ENCODE assay signal across 9 cellular contexts in the genomic region with DNA sequence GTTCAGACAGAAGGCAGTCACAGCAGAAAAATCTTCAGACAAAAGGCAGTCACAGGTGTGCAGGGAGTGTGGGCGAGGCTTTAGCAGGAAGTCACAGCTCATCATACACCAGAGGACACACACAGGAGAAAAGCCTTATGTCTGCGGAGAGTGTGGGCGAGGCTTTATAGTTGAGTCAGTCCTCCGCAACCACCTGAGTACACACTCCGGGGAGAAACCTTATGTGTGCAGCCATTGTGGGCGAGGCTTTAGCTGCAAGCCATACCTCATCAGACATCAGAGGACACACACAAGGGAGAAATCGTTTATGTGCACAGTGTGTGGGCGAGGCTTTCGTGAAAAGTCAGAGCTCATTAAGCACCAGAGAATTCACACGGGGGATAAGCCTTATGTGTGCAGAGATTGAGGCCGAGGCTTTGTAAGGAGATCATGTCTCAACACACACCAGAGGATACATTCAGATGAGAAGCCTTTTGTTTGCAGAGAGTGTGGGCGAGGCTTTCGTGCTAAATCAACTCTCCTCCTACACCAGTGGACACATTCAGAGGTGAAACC. TPM values are rescaled to one million over a fixed set of nuclear protein-coding genes. Genes with fewer than 3 reads are reported as not detected.
DNase-seq lines count a peak whose midpoint lies in the region; ATAC-seq, FAIRE-seq and TF ChIP-seq lines count a peak whose summit lies in the region.
"Had no signal": no experiment of that assay in that cellular context is flagged by ENCODE, and none has a peak within 500 bp of the region (broad histone marks: within the 10 kb centered on the region; RNA-seq: fewer than 3 reads in every experiment).

No MANE protein-coding gene starts in this region.

- peaks cover 54% of the 10 kb centered on the region for H3K4me1 Mint-ChIP-seq in activated T-cell treated with anti-CD3 and anti-CD28 coated beads, Interleukin-2, amount 50 U/mL, for 24 hours (ENCODE audit: low read depth)

- H3K27ac Mint-ChIP-seq in activated T-cell treated with anti-CD3 and anti-CD28 coated beads, Interleukin-2, amount 50 U/mL, for 24 hours, result peak overlapping the region; percentile 98

- peak; percentile 1 for DNase-seq in NCI-H1092 (lab: John Stamatoyannopoulos, UW)
- DNase-seq in NCI-H1092 treated with DMSO at 0.1 percent for 48 hours (lab: John Stamatoyannopoulos, UW), result no peak
- peak; percentile 81 for DNase-seq in activated T-cell treated with anti-CD3 and anti-CD28 coated beads, Interleukin-2, amount 50 U/mL, for 24 hours
- peak; percentile 45 for DNase-seq in lower lobe of right lung
- peak; percentile 68 to 81 for DNase-seq in stimulated activated CD8-positive, alpha-beta memory T cell treated with anti-CD3 and anti-CD28 coated beads, Interleukin-4, amount 100 ng/mL, for 4 hours (ENCODE audit: low read depth in 2 of 2, low spot score in 1 of 2)
- DNase-seq in frontal cortex (ENCODE audit: low spot score in 2 of 2), result no peak

- no peaks in the 10 kb centered on the region for H3K27me3 ChIP-seq in lower lobe of right lung (ENCODE audit: low read depth)

- H3K4me3 Mint-ChIP-seq in activated T-cell treated with anti-CD3 and anti-CD28 coated beads, Interleukin-2, amount 50 U/mL, for 24 hours, result peak overlapping the region; percentile 63

- H3K9me3 Mint-ChIP-seq in activated T-cell treated with anti-CD3 and anti-CD28 coated beads, Interleukin-2, amount 50 U/mL, for 24 hours, result no peaks in the 10 kb centered on the region

- no peaks in the 10 kb centered on the region for H3K27me3 Mint-ChIP-seq in activated T-cell treated with anti-CD3 and anti-CD28 coated beads, Interleukin-2, amount 50 U/mL, for 24 hours

- H3K27ac ChIP-seq in lower lobe of right lung, result no peak overlapping the region

- H3K9me3 ChIP-seq in lower lobe of right lung, result no peaks in the 10 kb centered on the region

- H3K4me3 ChIP-seq in lower lobe of right lung, result no peak overlapping the region

- peaks cover 71% of the 10 kb centered on the region for H3K36me3 Mint-ChIP-seq in activated T-cell treated with anti-CD3 and anti-CD28 coated beads, Interleukin-2, amount 50 U/mL, for 24 hours (ENCODE audit: low read depth)

- intact Hi-C loops in lower lobe of right lung (cut with DNase I), result no loop called here

- TF ChIP-seq CTCF in lower lobe of right lung (IDR thresholded peaks at IDR 0.05), result no peak

- H3K4me1 ChIP-seq in lower lobe of right lung, result no peaks in the 10 kb centered on the region

- peaks cover 51% of the 10 kb centered on the region for H3K36me3 ChIP-seq in lower lobe of right lung

- FAIRE-seq in frontal cortex (lab: Jason Lieb, UNC), result no peak
- FAIRE-seq: A204.1 had no signal

- peak; percentile 53 to 77 for ATAC-seq in lower lobe of right lung
- ATAC-seq in HG03571 (IDR thresholded peaks at IDR 0.05; ENCODE audit: unreplicated experiment), result no peak
- no peak for ATAC-seq in GM21786 (IDR thresholded peaks at IDR 0.05; ENCODE audit: unreplicated experiment)

RNA-seq across cellular contexts. Expression of gene ZNF589, which starts 27.6 kb away (rescaled TPM):
- total RNA-seq in lower lobe of right lung, result 23.8 TPM
- 23.2 TPM for total RNA-seq in frontal cortex

RNA-seq across cellular contexts. Expression of gene NME6, which starts 32.7 kb away (rescaled TPM):
- 34.7 TPM for total RNA-seq in lower lobe of right lung
- total RNA-seq in frontal cortex, result 20.8 TPM

RNA-seq across cellular contexts. Expression of gene CAMP, which starts 45.2 kb away (rescaled TPM):
- total RNA-seq in lower lobe of right lung (2.3 TPM), frontal cortex (not detected)

Comparison
In these comparisons a context has a peak if more than half of its experiments do, and no peak if none do; other contexts are left out.
1. DNase-seq: peak in NCI-H1092 (single experiment), activated T-cell treated with anti-CD3 and anti-CD28 coated beads, Interleukin-2, amount 50 U/mL, for 24 hours (single experiment), lower lobe of right lung (single experiment) and stimulated activated CD8-positive, alpha-beta memory T cell treated with anti-CD3 and anti-CD28 coated beads, Interleukin-4, amount 100 ng/mL, for 4 hours (2 of 2); none in NCI-H1092 treated with DMSO at 0.1 percent for 48 hours (single experiment) and frontal cortex (0 of 2).
2. ATAC-seq: peak in lower lobe of right lung (2 of 2); none in HG03571 (single experiment) and GM21786 (single experiment).